1 cellular context compared by ENCODE assay signal in genomic region chr5:115773010-115773580, GRCh38.
TF ChIP-seq lines count a peak whose summit lies in the region.

No MANE protein-coding gene starts in this region.

TF ChIP-seq in WTC11, 78 proteins besides CTCF, POLR2A, EP300 and RAD21 (continued from another document):
- TF ChIP-seq, protein P1, sequence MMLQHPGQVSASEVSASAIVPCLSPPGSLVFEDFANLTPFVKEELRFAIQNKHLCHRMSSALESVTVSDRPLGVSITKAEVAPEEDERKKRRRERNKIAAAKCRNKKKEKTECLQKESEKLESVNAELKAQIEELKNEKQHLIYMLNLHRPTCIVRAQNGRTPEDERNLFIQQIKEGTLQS (CRISPR knock-in tag; conservative IDR thresholded peaks at IDR 0.05) = no peak
- TF ChIP-seq GABPB1 (CRISPR knock-in tag; IDR thresholded peaks at IDR 0.05) = no peak
- TF ChIP-seq CREM (CRISPR knock-in tag; IDR thresholded peaks at IDR 0.05) = no peak
- TF ChIP-seq SMAD3 (CRISPR knock-in tag; IDR thresholded peaks at IDR 0.05; ENCODE audit: borderline replicate concordance) = no peak
- TF ChIP-seq HMGA2 (CRISPR knock-in tag; IDR thresholded peaks at IDR 0.05) = no peak
- TF ChIP-seq MAX (CRISPR knock-in tag; IDR thresholded peaks at IDR 0.05) = no peak
TF ChIP-seq in WTC11: peak in this region for 0.
